In the genomic region with DNA sequence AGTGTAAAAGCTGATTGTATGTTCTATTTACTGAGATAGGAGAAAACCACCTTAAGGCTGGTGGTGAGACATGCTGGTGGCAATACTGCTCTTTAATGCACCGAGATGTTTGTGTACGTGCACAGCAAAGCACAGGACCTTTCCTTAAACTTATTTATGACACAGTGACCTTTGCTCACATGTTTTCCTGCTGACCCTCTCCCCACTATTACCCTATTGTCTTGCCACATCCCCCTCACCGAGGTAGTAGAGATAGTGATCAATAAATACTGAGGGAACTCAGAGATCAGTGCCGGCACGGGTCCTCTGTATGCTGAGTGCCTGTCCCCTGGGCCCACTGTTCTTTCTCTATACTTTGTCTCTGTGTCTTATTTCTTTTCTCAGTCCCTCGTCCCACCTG, we compare ENCODE assay signal across 16 cellular contexts. TPM values are rescaled to one million over a fixed set of nuclear protein-coding genes. Genes with fewer than 3 reads are reported as not detected.
A peak's percentile ranks its signal among the peaks of the same experiment; 100 is the strongest.
DNase-seq lines count a peak whose midpoint lies in the region; ATAC-seq, FAIRE-seq and TF ChIP-seq lines count a peak whose summit lies in the region.
"Not testable (repeated sequence)": the region's sequence is repeated elsewhere in the genome, so short reads cannot be mapped to it uniquely, and the experiment has no call there.
"Had no signal": no experiment of that assay in that cellular context is flagged by ENCODE, and none has a peak within 500 bp of the region (broad histone marks: within the 10 kb centered on the region; RNA-seq: fewer than 3 reads in every experiment).

No MANE protein-coding gene starts in this region.

- not testable (repeated sequence) for H3K9me3 Mint-ChIP-seq in GM23338; astrocyte (ENCODE audit: unreplicated experiment)
- peaks cover 47% of the 10 kb centered on the region for H3K9me3 Mint-ChIP-seq in endodermal cell

- H2BK120ac ChIP-seq in neuronal stem cell (ENCODE audit: low read depth, low read length), result not testable (repeated sequence)

- H3K79me1 ChIP-seq in neuronal stem cell (ENCODE audit: low read depth, low read length), result not testable (repeated sequence)

- H3K9me2 ChIP-seq in GM23338 (ENCODE audit: insufficient read depth); hepatocyte (replicated peaks; ENCODE audit: insufficient read depth): not testable (repeated sequence)

- H2BK12ac ChIP-seq in neuronal stem cell (ENCODE audit: low read length), result not testable (repeated sequence)

- not testable (repeated sequence) for TF ChIP-seq CTCF in GM23338 (conservative IDR thresholded peaks at IDR 0.05; ENCODE audit: low read depth in 2 of 2); astrocyte (IDR thresholded peaks at IDR 0.05; ENCODE audit: insufficient read depth, low read depth, low read length); endodermal cell (conservative IDR thresholded peaks at IDR 0.05); hepatocyte (IDR thresholded peaks at IDR 0.05; ENCODE audit: poor library complexity); smooth muscle cell (IDR thresholded peaks at IDR 0.05; ENCODE audit: borderline replicate concordance, insufficient read depth, poor library complexity, severe bottlenecking)

- not testable (repeated sequence) for H3K27ac Mint-ChIP-seq in GM23338
- peak overlapping the region; percentile 38 for H3K27ac Mint-ChIP-seq in astrocyte (ENCODE audit: unreplicated experiment)
- H3K27ac Mint-ChIP-seq in endodermal cell, result peak overlapping the region; percentile 97

- not testable (repeated sequence) for H3K27me3 ChIP-seq in GM23338 (ENCODE audit: insufficient read depth); HUES6 (ENCODE audit: control insufficient read depth, insufficient read depth, low read length); astrocyte (ENCODE audit: insufficient read depth, low read length); endodermal cell (ENCODE audit: control insufficient read depth, insufficient read depth, low read length, poor library complexity, severe bottlenecking); hepatocyte; neuronal stem cell (ENCODE audit: control insufficient read depth in 3 of 3, insufficient read depth in 3 of 3, low read depth in 1 of 3, low read length in 3 of 3); smooth muscle cell (ENCODE audit: low read depth)

- 35 to 50% methylated on average over 1 to 6 of the region's 6 CpGs for WGBS in endodermal cell (ENCODE audit: insufficient coverage in 1 of 2, insufficient read length in 1 of 2), 2 experiments
- WGBS in hepatocyte (ENCODE audit: low lambda C conversion rate, missing lambda C conversion rate), result 5% methylated on average over 6 of the region's 6 CpGs
- 66 to 71% methylated on average over 5 to 6 of the region's 6 CpGs for WGBS in mesodermal cell (ENCODE audit: insufficient coverage in 2 of 2), 2 experiments
- WGBS in neuronal stem cell (ENCODE audit: extremely low coverage in 2 of 2, insufficient read length in 2 of 2, insufficient replicate concordance in 1 of 2), 2 donors, result no CpG with 5 or more reads among the region's 6 CpGs
- WGBS in smooth muscle cell (ENCODE audit: low lambda C conversion rate), result 11% methylated on average over 6 of the region's 6 CpGs

- H3K9me3 ChIP-seq in HUES6 (ENCODE audit: control insufficient read depth, insufficient read depth, low read depth, low read length); astrocyte (ENCODE audit: insufficient read depth, low read depth, low read length); hepatocyte (ENCODE audit: low read depth); mesodermal cell (ENCODE audit: control insufficient read depth, low read length); neuronal stem cell (replicated peaks in 1 of 2; ENCODE audit: control insufficient read depth in 2 of 2, insufficient read depth in 1 of 2, low read depth in 1 of 2, low read length in 2 of 2); smooth muscle cell (replicated peaks; ENCODE audit: low read depth): not testable (repeated sequence)
- H3K9me3 ChIP-seq in endodermal cell (ENCODE audit: control insufficient read depth, low read length), result peaks cover 41% of the 10 kb centered on the region

- H3K27me3 Mint-ChIP-seq in GM23338 (ENCODE audit: insufficient read depth, low read depth, poor library complexity); astrocyte (ENCODE audit: low read depth, unreplicated experiment); endodermal cell (ENCODE audit: insufficient read depth): not testable (repeated sequence)

- peaks cover 15% of the 10 kb centered on the region for H3K4me1 Mint-ChIP-seq in GM23338
- peaks cover 12% of the 10 kb centered on the region for H3K4me1 Mint-ChIP-seq in astrocyte (ENCODE audit: low read depth, unreplicated experiment)
- peaks cover 38% of the 10 kb centered on the region for H3K4me1 Mint-ChIP-seq in endodermal cell

- H2AFZ ChIP-seq in GM23338 (peak overlapping the region; percentile 59; the same call in 1 of the 2 replicates), hepatocyte (peak overlapping the region; percentile 31)
- H2AFZ ChIP-seq in astrocyte (ENCODE audit: low read depth, low read length); neuronal stem cell (ENCODE audit: low read length); smooth muscle cell (ENCODE audit: low read depth): not testable (repeated sequence)

- not testable (repeated sequence) for H3K4me1 ChIP-seq in GM23338 (ENCODE audit: insufficient read depth); HUES6 (ENCODE audit: control insufficient read depth, insufficient read depth, low read length); astrocyte (ENCODE audit: insufficient read depth, low read length); endodermal cell (ENCODE audit: control insufficient read depth, insufficient read depth, low read length); hepatocyte (ENCODE audit: insufficient read depth); mesodermal cell (ENCODE audit: control insufficient read depth, insufficient read depth, low read length, poor library complexity, severe bottlenecking); neuronal stem cell (ENCODE audit: control insufficient read depth in 2 of 2, insufficient read depth in 1 of 2, low read depth in 1 of 2, low read length in 2 of 2)
- peaks cover 17% of the 10 kb centered on the region for H3K4me1 ChIP-seq in smooth muscle cell (ENCODE audit: low read depth)

- not testable (repeated sequence) for H3K4ac ChIP-seq in neuronal stem cell (ENCODE audit: low read length)

- H3K79me2 ChIP-seq in GM23338 (replicated peaks; ENCODE audit: insufficient read depth); astrocyte (ENCODE audit: insufficient read depth, low read length); hepatocyte; smooth muscle cell (ENCODE audit: low read depth): not testable (repeated sequence)

- peak overlapping the region; percentile 17 for H4K8ac ChIP-seq in neuronal stem cell (ENCODE audit: low read depth, low read length)

- not testable (repeated sequence) for H2BK15ac ChIP-seq in neuronal stem cell (ENCODE audit: low read length)

- not testable (repeated sequence) for H3F3A ChIP-seq in GM23338 (replicated peaks; ENCODE audit: low read depth); smooth muscle cell (ENCODE audit: low read depth)

- H3K23ac ChIP-seq in neuronal stem cell (ENCODE audit: low read depth, low read length, poor library complexity), result not testable (repeated sequence)

- H3K14ac ChIP-seq in neuronal stem cell (ENCODE audit: low read length), result not testable (repeated sequence)

- H3K9ac ChIP-seq in HUES6 (ENCODE audit: low read length) (peak overlapping the region; percentile 27), endodermal cell (ENCODE audit: extremely low read depth, low read length, poor library complexity, severe bottlenecking) (peak overlapping the region; percentile 44)
- not testable (repeated sequence) for H3K9ac ChIP-seq in astrocyte (ENCODE audit: low read length); neuronal stem cell (ENCODE audit: low read depth, low read length, poor library complexity); smooth muscle cell (ENCODE audit: low read depth)

- not testable (repeated sequence) for H4K20me1 ChIP-seq in GM23338 (replicated peaks; ENCODE audit: insufficient read depth); astrocyte (ENCODE audit: insufficient read depth, low read length); hepatocyte (ENCODE audit: insufficient read depth, poor library complexity, severe bottlenecking); smooth muscle cell (ENCODE audit: low read depth)

- not testable (repeated sequence) for H4K91ac ChIP-seq in neuronal stem cell (ENCODE audit: low read depth, low read length, poor library complexity)

- H2BK5ac ChIP-seq in neuronal stem cell (ENCODE audit: low read length), result not testable (repeated sequence)

- ATAC-seq in GM23338, result not testable (repeated sequence)

- H3K4me3 Mint-ChIP-seq in GM23338; astrocyte (ENCODE audit: unreplicated experiment): not testable (repeated sequence)
- H3K4me3 Mint-ChIP-seq in endodermal cell, result peak overlapping the region; percentile 40

- H3K18ac ChIP-seq in neuronal stem cell (ENCODE audit: low read length), result not testable (repeated sequence)

- not testable (repeated sequence) for H3K27ac ChIP-seq in GM23338 (ENCODE audit: low read depth); HUES6 (ENCODE audit: low read depth, low read length); astrocyte (ENCODE audit: low read depth, low read length); endodermal cell (ENCODE audit: low read depth, low read length); smooth muscle cell (ENCODE audit: low read depth)
- H3K27ac ChIP-seq in hepatocyte, result peak overlapping the region; percentile 42
- peak overlapping the region; percentile 79 for H3K27ac ChIP-seq in mesodermal cell (ENCODE audit: low read depth, low read length, severe bottlenecking)
- H3K27ac ChIP-seq in neuronal stem cell (replicated peaks; ENCODE audit: low read length), result peak overlapping the region; percentile 59

- FAIRE-seq in astrocyte (lab: Jason Lieb, UNC), result not testable (repeated sequence)

- not testable (repeated sequence) for H3K36me3 Mint-ChIP-seq in GM23338 (ENCODE audit: low read depth); astrocyte (ENCODE audit: low read depth, unreplicated experiment)
- H3K36me3 Mint-ChIP-seq in endodermal cell (ENCODE audit: low read depth), result peaks cover 11% of the 10 kb centered on the region

- H3K4me2 ChIP-seq in GM23338 (0 out of 2 replicates have a peak overlapping the region, but pooled peaks have one; percentile 27), hepatocyte (peak overlapping the region; percentile 67), smooth muscle cell (peak overlapping the region; percentile 65)
- H3K4me2 ChIP-seq in astrocyte (ENCODE audit: low read length); neuronal stem cell (ENCODE audit: insufficient read depth, low read length, poor library complexity, severe bottlenecking): not testable (repeated sequence)

- H3K36me3 ChIP-seq in GM23338 (ENCODE audit: insufficient read depth); HUES6 (ENCODE audit: control insufficient read depth, insufficient read depth, low read length); astrocyte (ENCODE audit: insufficient read depth, low read length); endodermal cell (ENCODE audit: control insufficient read depth, insufficient read depth, low read length); hepatocyte (replicated peaks; ENCODE audit: insufficient read depth, low read depth); mesodermal cell (ENCODE audit: control insufficient read depth, insufficient read depth, low read length); neuronal stem cell (replicated peaks in 1 of 2; ENCODE audit: control insufficient read depth in 2 of 2, insufficient read depth in 2 of 2, low read length in 2 of 2); smooth muscle cell (ENCODE audit: low read depth): not testable (repeated sequence)

- not testable (repeated sequence) for DNase-seq in GM23338 (ENCODE audit: low spot score); astrocyte (ENCODE audit: low read depth); endodermal cell; hepatocyte (ENCODE audit: low spot score); neuronal stem cell (ENCODE audit: low spot score); smooth muscle cell (lab: John Stamatoyannopoulos, UW; ENCODE audit: unreplicated experiment)

- not testable (repeated sequence) for H3K4me3 ChIP-seq in GM23338; HUES6 (ENCODE audit: low read depth, low read length); astrocyte (ENCODE audit: insufficient read depth, low read depth, low read length); hepatocyte; mesodermal cell (ENCODE audit: extremely low read depth, insufficient read depth, low read length, poor library complexity, severe bottlenecking); neuronal stem cell (ENCODE audit: low read length in 2 of 2); smooth muscle cell
- peak overlapping the region; percentile 73 for H3K4me3 ChIP-seq in endodermal cell (ENCODE audit: low read length)

- H2AK5ac ChIP-seq in neuronal stem cell (ENCODE audit: low read depth, low read length), result not testable (repeated sequence)

RNA-seq across cellular contexts. Expression of a gene that starts 38.6 kb away (rescaled TPM):
- total RNA-seq in GM23338 (2014; rRNA removed; shearing (Covaris generic)), result not detected in 2 replicates
- polyA plus RNA-seq in GM23338 (2016; fragmentation: Nextera tagmentation; extraction: Ambion mirVana) (not detected in 2 replicates), hepatocyte (not detected in 2 replicates), smooth muscle cell (not detected in 2 replicates)
- total RNA-seq in astrocyte (not detected in 2 replicates), endodermal cell (not detected), hepatocyte (not detected in 2 replicates), smooth muscle cell (not detected in 2 replicates)
- not detected for polyA plus RNA-seq in endodermal cell (2013, experiment 1 of 2)
- not detected for polyA plus RNA-seq in endodermal cell (2013, experiment 2 of 2)
- not detected for polyA plus RNA-seq in mesodermal cell (2013, experiment 1 of 2)
- not detected for polyA plus RNA-seq in mesodermal cell (2013, experiment 2 of 2)
- not detected for polyA plus RNA-seq in neuronal stem cell (2013, experiment 1 of 2)
- not detected for polyA plus RNA-seq in neuronal stem cell (2013, experiment 2 of 2)
- total RNA-seq: Calu3; CD4-positive, alpha-beta T cell; CD8-positive, alpha-beta memory T cell; Daoy; G401; H7 had no signal
- polyA plus RNA-seq: A549; CD14-positive monocyte; CD8-positive, alpha-beta memory T cell had no signal
